1 cellular context compared by ENCODE assay signal in genomic region chr7:136324073-136324704, GRCh38.
TF ChIP-seq lines count a peak whose summit lies in the region.

No MANE protein-coding gene starts in this region.

TF ChIP-seq in GM23338, 12 proteins besides CTCF, POLR2A, EP300 and RAD21 (continued from another document):
- TF ChIP-seq, protein P1, sequence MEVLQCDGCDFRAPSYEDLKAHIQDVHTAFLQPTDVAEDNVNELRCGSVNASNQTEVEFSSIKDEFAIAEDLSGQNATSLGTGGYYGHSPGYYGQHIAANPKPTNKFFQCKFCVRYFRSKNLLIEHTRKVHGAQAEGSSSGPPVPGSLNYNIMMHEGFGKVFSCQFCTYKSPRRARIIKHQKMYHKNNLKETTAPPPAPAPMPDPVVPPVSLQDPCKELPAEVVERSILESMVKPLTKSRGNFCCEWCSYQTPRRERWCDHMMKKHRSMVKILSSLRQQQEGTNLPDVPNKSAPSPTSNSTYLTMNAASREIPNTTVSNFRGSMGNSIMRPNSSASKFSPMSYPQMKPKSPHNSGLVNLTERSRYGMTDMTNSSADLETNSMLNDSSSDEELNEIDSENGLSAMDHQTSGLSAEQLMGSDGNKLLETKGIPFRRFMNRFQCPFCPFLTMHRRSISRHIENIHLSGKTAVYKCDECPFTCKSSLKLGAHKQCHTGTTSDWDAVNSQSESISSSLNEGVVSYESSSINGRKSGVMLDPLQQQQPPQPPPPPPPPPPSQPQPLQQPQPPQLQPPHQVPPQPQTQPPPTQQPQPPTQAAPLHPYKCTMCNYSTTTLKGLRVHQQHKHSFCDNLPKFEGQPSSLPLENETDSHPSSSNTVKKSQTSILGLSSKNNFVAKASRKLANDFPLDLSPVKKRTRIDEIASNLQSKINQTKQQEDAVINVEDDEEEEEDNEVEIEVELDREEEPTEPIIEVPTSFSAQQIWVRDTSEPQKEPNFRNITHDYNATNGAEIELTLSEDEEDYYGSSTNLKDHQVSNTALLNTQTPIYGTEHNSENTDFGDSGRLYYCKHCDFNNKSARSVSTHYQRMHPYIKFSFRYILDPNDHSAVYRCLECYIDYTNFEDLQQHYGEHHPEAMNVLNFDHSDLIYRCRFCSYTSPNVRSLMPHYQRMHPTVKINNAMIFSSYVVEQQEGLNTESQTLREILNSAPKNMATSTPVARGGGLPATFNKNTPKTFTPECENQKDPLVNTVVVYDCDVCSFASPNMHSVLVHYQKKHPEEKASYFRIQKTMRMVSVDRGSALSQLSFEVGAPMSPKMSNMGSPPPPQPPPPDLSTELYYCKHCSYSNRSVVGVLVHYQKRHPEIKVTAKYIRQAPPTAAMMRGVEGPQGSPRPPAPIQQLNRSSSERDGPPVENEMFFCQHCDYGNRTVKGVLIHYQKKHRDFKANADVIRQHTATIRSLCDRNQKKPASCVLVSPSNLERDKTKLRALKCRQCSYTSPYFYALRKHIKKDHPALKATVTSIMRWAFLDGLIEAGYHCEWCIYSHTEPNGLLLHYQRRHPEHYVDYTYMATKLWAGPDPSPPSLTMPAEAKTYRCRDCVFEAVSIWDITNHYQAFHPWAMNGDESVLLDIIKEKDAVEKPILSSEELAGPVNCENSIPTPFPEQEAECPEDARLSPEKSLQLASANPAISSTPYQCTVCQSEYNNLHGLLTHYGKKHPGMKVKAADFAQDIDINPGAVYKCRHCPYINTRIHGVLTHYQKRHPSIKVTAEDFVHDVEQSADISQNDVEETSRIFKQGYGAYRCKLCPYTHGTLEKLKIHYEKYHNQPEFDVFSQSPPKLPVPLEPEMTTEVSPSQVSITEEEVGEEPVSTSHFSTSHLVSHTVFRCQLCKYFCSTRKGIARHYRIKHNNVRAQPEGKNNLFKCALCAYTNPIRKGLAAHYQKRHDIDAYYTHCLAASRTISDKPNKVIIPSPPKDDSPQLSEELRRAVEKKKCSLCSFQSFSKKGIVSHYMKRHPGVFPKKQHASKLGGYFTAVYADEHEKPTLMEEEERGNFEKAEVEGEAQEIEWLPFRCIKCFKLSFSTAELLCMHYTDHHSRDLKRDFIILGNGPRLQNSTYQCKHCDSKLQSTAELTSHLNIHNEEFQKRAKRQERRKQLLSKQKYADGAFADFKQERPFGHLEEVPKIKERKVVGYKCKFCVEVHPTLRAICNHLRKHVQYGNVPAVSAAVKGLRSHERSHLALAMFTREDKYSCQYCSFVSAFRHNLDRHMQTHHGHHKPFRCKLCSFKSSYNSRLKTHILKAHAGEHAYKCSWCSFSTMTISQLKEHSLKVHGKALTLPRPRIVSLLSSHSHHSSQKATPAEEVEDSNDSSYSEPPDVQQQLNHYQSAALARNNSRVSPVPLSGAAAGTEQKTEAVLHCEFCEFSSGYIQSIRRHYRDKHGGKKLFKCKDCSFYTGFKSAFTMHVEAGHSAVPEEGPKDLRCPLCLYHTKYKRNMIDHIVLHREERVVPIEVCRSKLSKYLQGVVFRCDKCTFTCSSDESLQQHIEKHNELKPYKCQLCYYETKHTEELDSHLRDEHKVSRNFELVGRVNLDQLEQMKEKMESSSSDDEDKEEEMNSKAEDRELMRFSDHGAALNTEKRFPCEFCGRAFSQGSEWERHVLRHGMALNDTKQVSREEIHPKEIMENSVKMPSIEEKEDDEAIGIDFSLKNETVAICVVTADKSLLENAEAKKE (CRISPR knock-in tag; IDR thresholded peaks at IDR 0.05): no peak
- TF ChIP-seq ZNF331 (CRISPR knock-in tag; IDR thresholded peaks at IDR 0.05; ENCODE audit: low read depth) (no peak), CREB1 (CRISPR knock-in tag; IDR thresholded peaks at IDR 0.05; ENCODE audit: low read depth) (no peak), EZH2phosphoT487 (IDR thresholded peaks at IDR 0.05; ENCODE audit: unreplicated experiment) (no peak), EZH2 (IDR thresholded peaks at IDR 0.05; ENCODE audit: low read depth, unreplicated experiment) (no peak), ZNF114 (CRISPR knock-in tag; IDR thresholded peaks at IDR 0.05) (no peak), NANOG (IDR thresholded peaks at IDR 0.05; ENCODE audit: borderline replicate concordance) (no peak), REST (IDR thresholded peaks at IDR 0.05; ENCODE audit: unreplicated experiment) (no peak)
